Comparison of ENCODE assay signal across 8 cellular contexts in genomic region chr20:29088472-29088871, GRCh38.
DNase-seq lines count a peak whose midpoint lies in the region; ATAC-seq and TF ChIP-seq lines count a peak whose summit lies in the region.
"Not testable (repeated sequence)": the region's sequence is repeated elsewhere in the genome, so short reads cannot be mapped to it uniquely, and the experiment has no call there.

No MANE protein-coding gene starts in this region.

- H3K27me3 ChIP-seq in DND-41 (ENCODE audit: insufficient read depth, low read length, poor library complexity); OCI-LY1 (ENCODE audit: insufficient read depth, low read length): not testable (repeated sequence)

- H3K4me3 ChIP-seq in DND-41 (ENCODE audit: low read depth in 1 of 2, low read length in 2 of 2); Jurkat, Clone E6-1 (ENCODE audit: low read length); OCI-LY1 (ENCODE audit: low read depth, low read length, poor library complexity, severe bottlenecking); fibroblast of villous mesenchyme (ENCODE audit: low read depth, low read length): not testable (repeated sequence)

- H3K27ac ChIP-seq in DND-41 (ENCODE audit: low read length); OCI-LY1 (ENCODE audit: low read depth, low read length, poor library complexity, severe bottlenecking): not testable (repeated sequence)

- H3K79me2 ChIP-seq in DND-41 (ENCODE audit: insufficient read depth, low read length); OCI-LY1 (ENCODE audit: insufficient read depth, low read length): not testable (repeated sequence)

- H2AFZ ChIP-seq in DND-41 (ENCODE audit: low read depth, low read length); OCI-LY1 (ENCODE audit: low read length): not testable (repeated sequence)

- H3K9me3 ChIP-seq in DND-41 (ENCODE audit: insufficient read depth, low read length, severe bottlenecking); OCI-LY1 (ENCODE audit: low read length): not testable (repeated sequence)

- TF ChIP-seq CTCF in DND-41 (IDR thresholded peaks at IDR 0.05; ENCODE audit: borderline replicate concordance, extremely low read depth, low read length, poor library complexity, severe bottlenecking) (peak; percentile 44), OCI-LY1 (IDR thresholded peaks at IDR 0.05; ENCODE audit: low read length) (peak; percentile 12; the same call in 1 of the 2 replicates), fibroblast of villous mesenchyme (IDR thresholded peaks at IDR 0.05; ENCODE audit: insufficient read depth, low read depth, low read length) (peak; percentile 16)

- intact Hi-C loops in sciatic nerve (cut with DNase I), result not testable (repeated sequence)

- not testable (repeated sequence) for H3K36me3 ChIP-seq in DND-41 (ENCODE audit: insufficient read depth, low read length); OCI-LY1 (ENCODE audit: insufficient read depth, low read length)

- not testable (repeated sequence) for H3K9me2 ChIP-seq in OCI-LY1 (ENCODE audit: low read depth, low read length)

- H3K9ac ChIP-seq in DND-41 (ENCODE audit: low read depth, low read length); OCI-LY1 (ENCODE audit: low read length): not testable (repeated sequence)

- peak; percentile 6 for DNase-seq in 8988T
- DNase-seq in DND-41, result not testable (repeated sequence)
- peak; percentile 45 for DNase-seq in H4 (ENCODE audit: low spot score)
- peak; percentile 46 for DNase-seq in Jurkat, Clone E6-1 (ENCODE audit: low read depth, low spot score)
- DNase-seq in SK-MEL-5 (ENCODE audit: low read depth, low spot score), result peak; percentile 55
- DNase-seq in fibroblast of villous mesenchyme (ENCODE audit: low read depth), result peak; percentile 13
- peak; percentile 53 for DNase-seq in sciatic nerve (ENCODE audit: low spot score)

- not testable (repeated sequence) for H3K4me2 ChIP-seq in DND-41 (ENCODE audit: insufficient read depth, low read length); OCI-LY1 (ENCODE audit: low read length)

- not testable (repeated sequence) for ATAC-seq in DND-41 (ENCODE audit: insufficient read depth, low read depth); sciatic nerve

- H4K20me1 ChIP-seq in DND-41 (ENCODE audit: insufficient read depth, low read length); OCI-LY1 (ENCODE audit: insufficient read depth, low read length): not testable (repeated sequence)

- H3K4me1 ChIP-seq in DND-41 (ENCODE audit: insufficient read depth, low read length); OCI-LY1 (ENCODE audit: insufficient read depth, low read length, severe bottlenecking): not testable (repeated sequence)

- in situ Hi-C loops in SK-MEL-5 (cut with HindIII; ENCODE audit: low pct_unique_long_range_greater_than_20kb, low sequenced_read_pairs), result not testable (repeated sequence)

- H3F3A ChIP-seq in OCI-LY1 (ENCODE audit: insufficient read depth, low read length), result not testable (repeated sequence)
